In the genomic region with DNA sequence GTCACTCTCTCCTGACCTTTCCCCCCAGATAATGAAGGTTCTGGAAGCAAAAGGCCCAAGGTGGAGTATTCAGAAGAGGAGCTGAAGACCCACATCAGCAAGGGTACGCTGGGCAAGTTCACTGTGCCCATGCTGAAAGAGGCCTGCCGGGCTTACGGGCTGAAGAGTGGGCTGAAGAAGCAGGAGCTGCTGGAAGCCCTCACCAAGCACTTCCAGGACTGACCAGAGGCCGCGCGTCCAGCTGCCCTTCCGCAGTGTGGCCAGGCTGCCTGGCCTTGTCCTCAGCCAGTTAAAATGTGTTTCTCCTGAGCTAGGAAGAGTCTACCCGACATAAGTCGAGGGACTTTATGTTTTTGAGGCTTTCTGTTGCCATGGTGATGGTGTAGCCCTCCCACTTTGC, we compare ENCODE assay signal across 2 cellular contexts. TPM values are rescaled to one million over a fixed set of nuclear protein-coding genes. Genes with fewer than 3 reads are reported as not detected.
"Had no signal": no experiment of that assay in that cellular context is flagged by ENCODE, and none has a peak within 500 bp of the region (broad histone marks: within the 10 kb centered on the region; RNA-seq: fewer than 3 reads in every experiment).

No MANE protein-coding gene starts in this region.

RNA-seq across cellular contexts. Expression of gene MEI1, which starts 35.7 kb away (rescaled TPM):
- total RNA-seq: hepatocyte, Right ventricle myocardium superior had no signal
